ENCODE assay signal across 1 cellular context in the genomic region with DNA sequence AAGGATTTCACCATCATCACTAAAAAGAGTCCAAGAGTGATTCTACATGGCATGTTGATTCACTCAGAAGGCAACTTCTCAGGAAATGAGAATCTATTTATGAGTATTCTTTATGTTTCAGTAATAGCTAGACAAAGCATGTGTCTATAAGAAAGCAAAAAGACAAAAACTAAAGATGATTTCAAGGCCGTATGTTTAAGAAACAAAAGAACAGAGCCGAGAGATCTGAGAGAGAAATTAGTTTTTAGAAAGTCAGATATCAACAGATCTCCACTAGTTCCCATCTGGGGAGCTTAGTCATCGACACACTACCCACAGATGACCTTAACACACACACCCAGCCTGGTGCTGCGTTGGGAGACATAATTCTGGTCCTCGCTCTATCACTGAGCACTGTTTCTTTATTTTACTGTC.
TF ChIP-seq lines count a peak whose summit lies in the region.

No MANE protein-coding gene starts in this region.

TF ChIP-seq in GM23338, 12 proteins besides CTCF, POLR2A, EP300 and RAD21 (continued from another document):
- TF ChIP-seq, protein P1, sequence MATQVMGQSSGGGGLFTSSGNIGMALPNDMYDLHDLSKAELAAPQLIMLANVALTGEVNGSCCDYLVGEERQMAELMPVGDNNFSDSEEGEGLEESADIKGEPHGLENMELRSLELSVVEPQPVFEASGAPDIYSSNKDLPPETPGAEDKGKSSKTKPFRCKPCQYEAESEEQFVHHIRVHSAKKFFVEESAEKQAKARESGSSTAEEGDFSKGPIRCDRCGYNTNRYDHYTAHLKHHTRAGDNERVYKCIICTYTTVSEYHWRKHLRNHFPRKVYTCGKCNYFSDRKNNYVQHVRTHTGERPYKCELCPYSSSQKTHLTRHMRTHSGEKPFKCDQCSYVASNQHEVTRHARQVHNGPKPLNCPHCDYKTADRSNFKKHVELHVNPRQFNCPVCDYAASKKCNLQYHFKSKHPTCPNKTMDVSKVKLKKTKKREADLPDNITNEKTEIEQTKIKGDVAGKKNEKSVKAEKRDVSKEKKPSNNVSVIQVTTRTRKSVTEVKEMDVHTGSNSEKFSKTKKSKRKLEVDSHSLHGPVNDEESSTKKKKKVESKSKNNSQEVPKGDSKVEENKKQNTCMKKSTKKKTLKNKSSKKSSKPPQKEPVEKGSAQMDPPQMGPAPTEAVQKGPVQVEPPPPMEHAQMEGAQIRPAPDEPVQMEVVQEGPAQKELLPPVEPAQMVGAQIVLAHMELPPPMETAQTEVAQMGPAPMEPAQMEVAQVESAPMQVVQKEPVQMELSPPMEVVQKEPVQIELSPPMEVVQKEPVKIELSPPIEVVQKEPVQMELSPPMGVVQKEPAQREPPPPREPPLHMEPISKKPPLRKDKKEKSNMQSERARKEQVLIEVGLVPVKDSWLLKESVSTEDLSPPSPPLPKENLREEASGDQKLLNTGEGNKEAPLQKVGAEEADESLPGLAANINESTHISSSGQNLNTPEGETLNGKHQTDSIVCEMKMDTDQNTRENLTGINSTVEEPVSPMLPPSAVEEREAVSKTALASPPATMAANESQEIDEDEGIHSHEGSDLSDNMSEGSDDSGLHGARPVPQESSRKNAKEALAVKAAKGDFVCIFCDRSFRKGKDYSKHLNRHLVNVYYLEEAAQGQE (IDR thresholded peaks at IDR 0.05; ENCODE audit: unreplicated experiment): no peak
- TF ChIP-seq STAT1 (IDR thresholded peaks at IDR 0.05; ENCODE audit: unreplicated experiment) (no peak), EZH2 (IDR thresholded peaks at IDR 0.05; ENCODE audit: low read depth, unreplicated experiment) (no peak), POLR2AphosphoS5 (IDR thresholded peaks at IDR 0.05; ENCODE audit: low read depth) (no peak)
